ENCODE assay signal across 8 cellular contexts in the genomic region with DNA sequence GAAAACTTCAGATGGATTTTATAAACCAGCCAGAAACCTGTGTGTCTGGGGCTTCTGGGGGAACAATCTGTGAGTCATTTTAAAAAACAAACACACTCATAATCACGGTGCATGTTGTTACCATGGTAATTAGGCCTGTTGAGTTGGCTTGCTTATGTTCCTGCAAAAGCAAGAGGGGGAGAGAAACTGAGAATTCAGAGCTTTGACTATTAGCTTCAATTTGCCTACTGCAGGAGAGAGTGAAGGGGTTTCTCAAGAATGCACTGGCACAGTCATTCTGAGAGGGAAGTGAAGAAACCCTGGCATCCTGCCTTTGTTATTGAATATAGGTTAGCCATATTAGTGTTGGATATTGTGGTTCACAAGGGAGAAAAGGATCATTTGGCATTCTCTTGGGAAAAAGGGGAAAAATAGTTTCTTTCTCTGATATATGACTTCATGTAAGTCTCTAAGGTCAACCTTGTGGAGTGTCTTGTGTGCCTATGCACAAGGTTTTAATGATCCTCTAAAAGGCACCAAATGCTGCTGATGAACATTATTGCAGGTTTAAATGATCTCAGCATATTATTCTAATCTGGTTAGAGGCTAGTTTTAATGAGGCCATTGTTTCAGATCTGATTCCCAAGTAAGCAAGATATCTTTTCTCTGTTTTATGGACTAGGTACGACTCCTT. TPM values are rescaled to one million over a fixed set of nuclear protein-coding genes. Genes with fewer than 3 reads are reported as not detected.
A peak's percentile ranks its signal among the peaks of the same experiment; 100 is the strongest.
DNase-seq lines count a peak whose midpoint lies in the region; ATAC-seq and TF ChIP-seq lines count a peak whose summit lies in the region.

No MANE protein-coding gene starts in this region.

- H3K4me1 ChIP-seq in OCI-LY7 (ENCODE audit: insufficient read depth, low read length, poor library complexity, severe bottlenecking) (peaks cover 4% of the 10 kb centered on the region), endocrine pancreas (ENCODE audit: control insufficient read depth, insufficient read depth, low read length) (peaks cover 28% of the 10 kb centered on the region)

- peaks cover 13% of the 10 kb centered on the region for H3K4me1 Mint-ChIP-seq in osteocyte (ENCODE audit: unreplicated experiment)

- H3K9me2 ChIP-seq in OCI-LY7 (ENCODE audit: insufficient read depth, low read length), result no peaks in the 10 kb centered on the region

- H3K4me3 ChIP-seq in OCI-LY7 (ENCODE audit: low read depth, low read length, poor library complexity, severe bottlenecking) (no peak overlapping the region), endocrine pancreas (ENCODE audit: control insufficient read depth, insufficient read depth, low read length) (peak overlapping the region; percentile 37), H7 (ENCODE audit: insufficient read depth, low read depth, low read length) (no peak overlapping the region)

- H3K27me3 Mint-ChIP-seq in osteocyte (ENCODE audit: unreplicated experiment), result no peaks in the 10 kb centered on the region

- TF ChIP-seq CTCF in OCI-LY7 (conservative IDR thresholded peaks at IDR 0.05; ENCODE audit: low read length) (no peak), osteocyte (IDR thresholded peaks at IDR 0.05) (no peak)

- BruUV-seq in OCI-LY7 (replicated peaks; lab: Mats Ljungman, UMichigan), result no TSS peak

- POLR2A ChIA-PET in OCI-LY7 (lab: Charles Lee), result no interaction called here

- H3K9ac ChIP-seq in endocrine pancreas (ENCODE audit: control insufficient read depth, insufficient read depth, low read length), result no peak overlapping the region

- H3K4me2 ChIP-seq in OCI-LY7 (ENCODE audit: low read length), result no peak overlapping the region

- no peaks in the 10 kb centered on the region for H3K36me3 ChIP-seq in OCI-LY7 (ENCODE audit: insufficient read depth, low read length)
- no peaks in the 10 kb centered on the region for H3K36me3 ChIP-seq in endocrine pancreas (ENCODE audit: control insufficient read depth, insufficient read depth, low read length)
- H3K36me3 ChIP-seq in H7 (replicated peaks; ENCODE audit: control insufficient read depth, insufficient read depth, low read length), result no peaks in the 10 kb centered on the region

- DNase-seq in Daoy (ENCODE audit: low read depth) (peak; percentile 92), OCI-LY7 (ENCODE audit: low spot score) (peak; percentile 13), osteocyte (ENCODE audit: extremely low spot score, unreplicated experiment) (no peak), H7 (no peak), iPS-NIHi11 (ENCODE audit: low spot score) (no peak)

- H3K9me3 ChIP-seq in OCI-LY7 (ENCODE audit: low read length), result no peaks in the 10 kb centered on the region
- no peaks in the 10 kb centered on the region for H3K9me3 ChIP-seq in endocrine pancreas (ENCODE audit: control insufficient read depth, low read length)

- H3K27me3 ChIP-seq in endocrine pancreas (ENCODE audit: control insufficient read depth, insufficient read depth, low read length), result no peaks in the 10 kb centered on the region
- no peaks in the 10 kb centered on the region for H3K27me3 ChIP-seq in H7 (ENCODE audit: control insufficient read depth, insufficient read depth, low read length)

- intact Hi-C loops in OCI-LY7 (cut with micrococcal nuclease; ENCODE audit: unreplicated experiment), result no loop called here

- no peak overlapping the region for H2AFZ ChIP-seq in OCI-LY7 (ENCODE audit: low read length)

- peak; percentile 95 for ATAC-seq in GM19395 (IDR thresholded peaks at IDR 0.05; ENCODE audit: unreplicated experiment)
- peak; percentile 89 for ATAC-seq in HG03342 (IDR thresholded peaks at IDR 0.05; ENCODE audit: unreplicated experiment)

- no peaks in the 10 kb centered on the region for H3K79me2 ChIP-seq in OCI-LY7 (ENCODE audit: insufficient read depth, low read depth, low read length)

- H3K27ac Mint-ChIP-seq in osteocyte (ENCODE audit: unreplicated experiment), result peak overlapping the region; percentile 39

- H3K4me3 Mint-ChIP-seq in osteocyte (ENCODE audit: unreplicated experiment), result no peak overlapping the region

- no peak overlapping the region for H3K27ac ChIP-seq in OCI-LY7 (ENCODE audit: low read depth, low read length, poor library complexity, severe bottlenecking)

- no peaks in the 10 kb centered on the region for H3K9me3 Mint-ChIP-seq in osteocyte (ENCODE audit: unreplicated experiment)

- CTCF ChIA-PET in OCI-LY7 (lab: Charles Lee; ENCODE audit: unreplicated experiment), result no interaction called here

- H3K36me3 Mint-ChIP-seq in osteocyte (ENCODE audit: unreplicated experiment), result no peaks in the 10 kb centered on the region

- no peaks in the 10 kb centered on the region; the same call in 1 of the 2 replicates for H4K20me1 ChIP-seq in OCI-LY7 (ENCODE audit: insufficient read depth, low read length)

RNA-seq across cellular contexts. Expression of gene GNG2, which starts 12.9 kb away (rescaled TPM):
- total RNA-seq in Daoy (2014; rRNA removed; shearing (Covaris generic)), result 8.6 and 10.2 TPM in 2 replicates
- 22.3 and 24.0 TPM in 2 replicates for total RNA-seq in OCI-LY7 (2014; rRNA removed; shearing (Covaris generic))
- total RNA-seq in OCI-LY7 (2022) (32.0 and 40.9 TPM in 2 replicates), osteocyte (3.9 and 4.1 TPM in 2 replicates)
- 4.7 and 5.9 TPM in 2 replicates for total RNA-seq in H7 (2014; rRNA removed; shearing (Covaris generic))

Comparison
In these comparisons a context has a peak if more than half of its experiments do, and no peak if none do; other contexts are left out.
1. DNase-seq: peak in Daoy (single experiment) and OCI-LY7 (single experiment); none in osteocyte (single experiment), H7 (single experiment) and iPS-NIHi11 (single experiment).